ENCODE assay signal across 13 cellular contexts in genomic region chr10:17216901-17217395, GRCh38. TPM values are rescaled to one million over a fixed set of nuclear protein-coding genes. Genes with fewer than 3 reads are reported as not detected.
DNase-seq lines count a peak whose midpoint lies in the region; ATAC-seq, FAIRE-seq and TF ChIP-seq lines count a peak whose summit lies in the region.
"Had no signal": no experiment of that assay in that cellular context is flagged by ENCODE, and none has a peak within 500 bp of the region (broad histone marks: within the 10 kb centered on the region; RNA-seq: fewer than 3 reads in every experiment).

No MANE protein-coding gene starts in this region.

- H3K36me3 ChIP-seq in kidney (ENCODE audit: control insufficient read depth in 1 of 2, insufficient read depth in 2 of 2, low read length in 2 of 2) = no peaks in the 10 kb centered on the region
- no peaks in the 10 kb centered on the region for H3K36me3 ChIP-seq in thyroid gland
- H3K36me3 ChIP-seq: BE2C had no signal

- FAIRE-seq in kidney (lab: Jason Lieb, UNC) = no peak
- no peak for FAIRE-seq in frontal cortex (lab: Jason Lieb, UNC)
- FAIRE-seq: colon had no signal

- no peaks in the 10 kb centered on the region for H3K9me3 ChIP-seq in kidney (ENCODE audit: control insufficient read depth in 1 of 2, low read length in 2 of 2)
- no peaks in the 10 kb centered on the region for H3K9me3 ChIP-seq in thyroid gland
- H3K9me3 ChIP-seq: BE2C had no signal

- peak overlapping the region; percentile 18 to 33 for H3K27ac ChIP-seq in kidney (ENCODE audit: low read depth in 2 of 2, low read length in 2 of 2)
- peak overlapping the region in 2 of 3 donors; percentile 66 to 69 for H3K27ac ChIP-seq in thyroid gland

- no peak for TF ChIP-seq POLR2A in thyroid gland (IDR thresholded peaks at IDR 0.05)

- H3K4me3 ChIP-seq in kidney (ENCODE audit: low read length in 2 of 2) = no peak overlapping the region
- H3K4me3 ChIP-seq in thyroid gland (replicated peaks in 1 of 3) = no peak overlapping the region

- no peak overlapping the region for H3K4me3 Mint-ChIP-seq in activated T-cell treated with anti-CD3 and anti-CD28 coated beads, Interleukin-2, amount 50 U/mL, for 24 hours
- no peak overlapping the region for H3K4me3 Mint-ChIP-seq in activated naive CD8-positive, alpha-beta T cell treated with anti-CD3 and anti-CD28 coated beads, Interleukin-2, amount 50 U/mL, for 24 hours

- no peak for DNase-seq in activated T-cell treated with anti-CD3 and anti-CD28 coated beads, Interleukin-2, amount 50 U/mL, for 24 hours
- DNase-seq in activated T-cell treated with anti-CD3 and anti-CD28 coated beads for 4 hours (no peak), kidney (no peak), thyroid gland (no peak), frontal cortex (ENCODE audit: low spot score in 2 of 2) (no peak), NCI-H526 (lab: John Stamatoyannopoulos, UW) (no peak), NCI-H1092 treated with DMSO at 0.1 percent for 48 hours (lab: John Stamatoyannopoulos, UW) (no peak)
- no peak for DNase-seq in activated naive CD8-positive, alpha-beta T cell treated with anti-CD3 and anti-CD28 coated beads, Interleukin-2, amount 50 U/mL, for 24 hours
- DNase-seq: BE2C; naive B cell; NCI-H1417; stimulated activated CD8-positive, alpha-beta memory T cell treated with anti-CD3 and anti-CD28 coated beads, Interleukin-4, amount 100 ng/mL, for 48 hours had no signal

- no peaks in the 10 kb centered on the region for H3K4me1 ChIP-seq in kidney (ENCODE audit: control insufficient read depth in 1 of 2, insufficient read depth in 1 of 2, low read depth in 1 of 2, low read length in 2 of 2)
- peaks cover 22 to 27% of the 10 kb centered on the region in 2 donors for H3K4me1 ChIP-seq in thyroid gland
- H3K4me1 ChIP-seq: BE2C had no signal

- peaks cover 2% of the 10 kb centered on the region for H3K36me3 Mint-ChIP-seq in activated T-cell treated with anti-CD3 and anti-CD28 coated beads, Interleukin-2, amount 50 U/mL, for 24 hours (ENCODE audit: low read depth)
- H3K36me3 Mint-ChIP-seq in activated naive CD8-positive, alpha-beta T cell treated with anti-CD3 and anti-CD28 coated beads, Interleukin-2, amount 50 U/mL, for 24 hours (ENCODE audit: low read depth) = no peaks in the 10 kb centered on the region
- H3K36me3 Mint-ChIP-seq: naive B cell had no signal

- H3K9ac ChIP-seq in kidney (ENCODE audit: low read length in 2 of 2) = no peak overlapping the region

- no peaks in the 10 kb centered on the region for H3K27me3 Mint-ChIP-seq in activated T-cell treated with anti-CD3 and anti-CD28 coated beads, Interleukin-2, amount 50 U/mL, for 24 hours
- no peaks in the 10 kb centered on the region for H3K27me3 Mint-ChIP-seq in activated naive CD8-positive, alpha-beta T cell treated with anti-CD3 and anti-CD28 coated beads, Interleukin-2, amount 50 U/mL, for 24 hours

- no peaks in the 10 kb centered on the region for H3K27me3 ChIP-seq in thyroid gland
- H3K27me3 ChIP-seq: BE2C had no signal

- no peak for TF ChIP-seq CTCF in kidney (IDR thresholded peaks at IDR 0.05; ENCODE audit: borderline replicate concordance, extremely low read depth, insufficient read depth)
- TF ChIP-seq CTCF in thyroid gland (IDR thresholded peaks at IDR 0.05) = no peak

- 90 to 97% methylated on average over 6 of the region's 6 CpGs for WGBS in thyroid gland, 2 donors

- H3K4me1 Mint-ChIP-seq in activated T-cell treated with anti-CD3 and anti-CD28 coated beads, Interleukin-2, amount 50 U/mL, for 24 hours (ENCODE audit: low read depth) = peaks cover 56% of the 10 kb centered on the region
- peaks cover 52% of the 10 kb centered on the region for H3K4me1 Mint-ChIP-seq in activated naive CD8-positive, alpha-beta T cell treated with anti-CD3 and anti-CD28 coated beads, Interleukin-2, amount 50 U/mL, for 24 hours

- intact Hi-C loops in kidney (cut with DNase I) (no loop called here), thyroid gland (cut with DNase I) (no loop called here)

- no peaks in the 10 kb centered on the region for H3K9me3 Mint-ChIP-seq in activated T-cell treated with anti-CD3 and anti-CD28 coated beads, Interleukin-2, amount 50 U/mL, for 24 hours
- H3K9me3 Mint-ChIP-seq in activated naive CD8-positive, alpha-beta T cell treated with anti-CD3 and anti-CD28 coated beads, Interleukin-2, amount 50 U/mL, for 24 hours = no peaks in the 10 kb centered on the region
- H3K9me3 Mint-ChIP-seq: naive B cell had no signal

- peak overlapping the region; percentile 92 for H3K27ac Mint-ChIP-seq in activated T-cell treated with anti-CD3 and anti-CD28 coated beads, Interleukin-2, amount 50 U/mL, for 24 hours
- peak overlapping the region; percentile 97 for H3K27ac Mint-ChIP-seq in activated naive CD8-positive, alpha-beta T cell treated with anti-CD3 and anti-CD28 coated beads, Interleukin-2, amount 50 U/mL, for 24 hours
- H3K27ac Mint-ChIP-seq: naive B cell had no signal

- no peak for ATAC-seq in activated naive CD8-positive, alpha-beta T cell treated with anti-CD3 and anti-CD28 coated beads, Interleukin-2, amount 50 U/mL, for 24 hours

RNA-seq across cellular contexts. Expression of gene VIM, which starts 11.1 kb away (rescaled TPM):
- total RNA-seq in kidney (1,044 TPM), thyroid gland (1,000 to 10,000 TPM; 2,201 to 4,711 (median 2,567) TPM), frontal cortex (191 TPM)
- polyA plus RNA-seq in kidney (ENCODE audit: insufficient read depth, low read depth, low replicate concordance) = 403 TPM

RNA-seq across cellular contexts. Expression of gene TRDMT1, which starts 15.5 kb away (rescaled TPM):
- 11.0 TPM for total RNA-seq in kidney
- polyA plus RNA-seq in kidney (ENCODE audit: insufficient read depth, low read depth, low replicate concordance) = 2.0 TPM
- total RNA-seq in thyroid gland = 10 to 100 TPM; 29.4 to 39.7 (median 31.7) TPM
- total RNA-seq in frontal cortex = 28.1 TPM
